ENCODE assay signal across 30 cellular contexts in genomic region chr3:15029625-15030024, GRCh38.
"Had no signal": no experiment of that assay in that cellular context is flagged by ENCODE, and none has a peak within 500 bp of the region (broad histone marks: within the 10 kb centered on the region; RNA-seq: fewer than 3 reads in every experiment).

No MANE protein-coding gene starts in this region.

- H3K27me3 Mint-ChIP-seq: activated CD4-positive, alpha-beta T cell treated with anti-CD3 and anti-CD28 coated beads for 36 hours; activated CD4-positive, alpha-beta T cell treated with anti-CD3 and anti-CD28 coated beads, Interleukin-2, amount 10 ng/mL, durations not matched to agents 7 days and 5 days; activated naive CD8-positive, alpha-beta T cell; activated naive CD8-positive, alpha-beta T cell treated with anti-CD3 and anti-CD28 coated beads, Interleukin-2, amount 50 U/mL, for 24 hours had no signal

- DNase-seq: activated CD4-positive, alpha-beta T cell treated with anti-CD3 and anti-CD28 coated beads for 36 hours; activated CD4-positive, alpha-beta T cell treated with anti-CD3 and anti-CD28 coated beads, Interleukin-2, amount 10 ng/mL, durations not matched to agents 7 days and 5 days; activated CD4-positive, alpha-beta T cell treated with anti-CD3 and anti-CD28 coated beads, Interleukin-2, amount 50 U/mL, for 48 hours; activated CD8-positive, alpha-beta T cell treated with anti-CD3 and anti-CD28 coated beads, Interleukin-2, amount 10 ng/mL, durations not matched to agents 7 days and 5 days; activated gamma-delta T cell; activated naive CD4-positive, alpha-beta T cell treated with Interleukin-2 at 50 U/mL for 16 hours; activated naive CD8-positive, alpha-beta T cell treated with anti-CD3 and anti-CD28 coated beads, Interleukin-2, amount 50 U/mL, for 24 hours; anterior cingulate cortex; brain microvascular endothelial cell; central memory CD4-positive, alpha-beta T cell; Karpas-422; KBM-7; NCI-H1105; NCI-H1417 treated with DMSO at 0.1 percent for 48 hours; NCI-H187 treated with DMSO at 0.1 percent for 48 hours; NCI-H2081; NCI-H2171 treated with DMSO at 0.1 percent for 48 hours; NCI-H2227 treated with DMSO at 0.1 percent for 48 hours; NCI-H446 treated with DMSO at 0.1 percent for 48 hours; NCI-H524; NCI-H69; NCI-H82; SHP77; SJCRH30 had no signal

- H3K9me3 Mint-ChIP-seq: activated CD4-positive, alpha-beta T cell treated with anti-CD3 and anti-CD28 coated beads, Interleukin-2, amount 10 ng/mL, durations not matched to agents 7 days and 5 days; activated naive CD8-positive, alpha-beta T cell treated with anti-CD3 and anti-CD28 coated beads, Interleukin-2, amount 50 U/mL, for 24 hours; activated T-helper 1 cell treated with anti-CD3 and anti-CD28 coated beads, Interleukin-12 subunit alpha, Interleukin-12 subunit beta, Interleukin-2, Interleukin-4 antibody, amounts not matched to agents 30 ng/mL and 10 ng/mL and 1 ng/mL, durations not matched to agents 14 hours and 24 hours and 36 hours; T-helper 2 cell treated with Interferon-gamma antibody and Interleukin-4, amounts not matched to agents 5 μg/mL and 100 μg/mL, for 36 hours had no signal

- ATAC-seq: activated CD4-positive, alpha-beta T cell treated with anti-CD3 and anti-CD28 coated beads for 36 hours; activated CD4-positive, CD25-positive, alpha-beta regulatory T cell treated with anti-CD3 and anti-CD28 coated beads, Interleukin-2, amount 50 U/mL, for 24 hours; activated CD8-positive, alpha-beta T cell treated with anti-CD3 and anti-CD28 coated beads, Interleukin-2, amount 10 ng/mL, durations not matched to agents 7 days and 5 days; activated naive CD8-positive, alpha-beta T cell treated with anti-CD3 and anti-CD28 coated beads, Interleukin-2, amount 50 U/mL, for 24 hours; Panc1 had no signal

- H3K4me1 ChIP-seq: SJCRH30 had no signal

- H3K27me3 ChIP-seq: brain microvascular endothelial cell, SJCRH30 had no signal

- H3K27ac ChIP-seq: brain microvascular endothelial cell, SJCRH30, SK-N-MC had no signal

- H3K4me3 ChIP-seq: SJCRH30, SK-N-MC had no signal

- H3K27ac Mint-ChIP-seq: activated CD4-positive, alpha-beta T cell treated with anti-CD3 and anti-CD28 coated beads for 36 hours; activated CD4-positive, alpha-beta T cell treated with anti-CD3 and anti-CD28 coated beads, Interleukin-2, amount 10 ng/mL, durations not matched to agents 7 days and 5 days; activated CD8-positive, alpha-beta T cell treated with anti-CD3 and anti-CD28 coated beads, Interleukin-2, amount 10 ng/mL, durations not matched to agents 7 days and 5 days; activated naive CD8-positive, alpha-beta T cell; activated naive CD8-positive, alpha-beta T cell treated with anti-CD3 and anti-CD28 coated beads, Interleukin-2, amount 50 U/mL, for 24 hours; activated T-helper 1 cell treated with anti-CD3 and anti-CD28 coated beads, Interleukin-12 subunit alpha, Interleukin-12 subunit beta, Interleukin-2, Interleukin-4 antibody, amounts not matched to agents 30 ng/mL and 10 ng/mL and 1 ng/mL, durations not matched to agents 14 hours and 24 hours and 36 hours; T-helper 2 cell treated with Interferon-gamma antibody and Interleukin-4, amounts not matched to agents 5 μg/mL and 100 μg/mL, for 36 hours had no signal

- H3K9me3 ChIP-seq: SJCRH30 had no signal

- H3K4me3 Mint-ChIP-seq: activated CD4-positive, alpha-beta T cell treated with anti-CD3 and anti-CD28 coated beads for 36 hours; activated CD4-positive, alpha-beta T cell treated with anti-CD3 and anti-CD28 coated beads, Interleukin-2, amount 10 ng/mL, durations not matched to agents 7 days and 5 days; activated CD8-positive, alpha-beta T cell treated with anti-CD3 and anti-CD28 coated beads, Interleukin-2, amount 10 ng/mL, durations not matched to agents 7 days and 5 days; activated naive CD8-positive, alpha-beta T cell; activated naive CD8-positive, alpha-beta T cell treated with anti-CD3 and anti-CD28 coated beads, Interleukin-2, amount 50 U/mL, for 24 hours; activated T-helper 1 cell treated with anti-CD3 and anti-CD28 coated beads, Interleukin-12 subunit alpha, Interleukin-12 subunit beta, Interleukin-2, Interleukin-4 antibody, amounts not matched to agents 30 ng/mL and 10 ng/mL and 1 ng/mL, durations not matched to agents 14 hours and 24 hours and 36 hours; T-helper 2 cell treated with Interferon-gamma antibody and Interleukin-4, amounts not matched to agents 5 μg/mL and 100 μg/mL, for 36 hours had no signal

- H3K4me1 Mint-ChIP-seq: activated CD4-positive, alpha-beta T cell treated with anti-CD3 and anti-CD28 coated beads for 36 hours; activated CD4-positive, alpha-beta T cell treated with anti-CD3 and anti-CD28 coated beads, Interleukin-2, amount 10 ng/mL, durations not matched to agents 7 days and 5 days; activated naive CD8-positive, alpha-beta T cell treated with anti-CD3 and anti-CD28 coated beads, Interleukin-2, amount 50 U/mL, for 24 hours had no signal
